8 cellular contexts compared by ENCODE assay signal in the genomic region with DNA sequence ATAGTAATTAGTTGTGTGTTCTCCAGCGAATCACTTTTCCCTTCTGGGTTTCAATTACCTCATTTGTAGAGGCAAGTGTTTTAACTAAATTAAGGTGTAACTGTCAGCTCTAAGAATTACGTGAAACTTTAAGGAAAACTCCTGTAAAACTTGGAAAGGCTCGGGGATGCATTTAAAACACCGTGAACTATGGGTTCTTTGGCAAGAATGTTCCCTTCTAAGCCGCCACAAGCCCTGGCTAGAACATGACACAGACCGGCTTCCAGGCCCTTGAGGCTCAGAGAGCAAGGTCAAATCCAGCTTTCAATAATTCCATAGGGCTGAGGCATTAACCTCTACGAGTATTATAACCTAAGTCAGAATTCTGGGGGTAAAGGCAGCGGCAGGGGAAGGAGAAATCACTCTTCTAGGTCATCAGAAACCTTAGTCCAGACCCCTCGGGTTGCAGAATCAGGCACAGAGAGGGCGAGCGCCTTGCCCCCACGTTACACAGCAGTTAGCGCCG. TPM values are rescaled to one million over a fixed set of nuclear protein-coding genes. Genes with fewer than 3 reads are reported as not detected.
DNase-seq lines count a peak whose midpoint lies in the region; ATAC-seq and TF ChIP-seq lines count a peak whose summit lies in the region.

No MANE protein-coding gene starts in this region.

- 14 to 18% methylated on average over 14 of the region's 14 CpGs for WGBS in ectodermal cell, 2 experiments

- H3K9ac ChIP-seq in OCI-LY3 (ENCODE audit: low read length) = peak overlapping the region; percentile 95

- H3K4me3 ChIP-seq in OCI-LY3 (ENCODE audit: low read length) = peak overlapping the region; percentile 92
- peak overlapping the region; percentile 75 for H3K4me3 ChIP-seq in ectodermal cell (ENCODE audit: insufficient read depth, low read depth, low read length)

- H3K4me3 Mint-ChIP-seq in HFFc6 (peak overlapping the region; percentile 98), memory B cell (peak overlapping the region; percentile 94)

- H3K27me3 Mint-ChIP-seq in HFFc6 (ENCODE audit: insufficient read depth) = no peaks in the 10 kb centered on the region
- peaks cover 7% of the 10 kb centered on the region for H3K27me3 Mint-ChIP-seq in memory B cell

- H3K27ac Mint-ChIP-seq in HFFc6 (peak overlapping the region; percentile 90), memory B cell (peak overlapping the region; percentile 86)

- peak overlapping the region; percentile 90 for H3K4me2 ChIP-seq in OCI-LY3 (ENCODE audit: low read length)

- H3K9me3 ChIP-seq in OCI-LY3 (ENCODE audit: insufficient read depth, low read length) = no peaks in the 10 kb centered on the region
- no peaks in the 10 kb centered on the region for H3K9me3 ChIP-seq in ectodermal cell (ENCODE audit: control insufficient read depth, low read length)

- no peak for ATAC-seq in memory B cell (ENCODE audit: low read depth)

- peaks cover 28% of the 10 kb centered on the region for H3K4me1 ChIP-seq in OCI-LY3 (ENCODE audit: low read length)
- peaks cover 6% of the 10 kb centered on the region for H3K4me1 ChIP-seq in ectodermal cell (ENCODE audit: control insufficient read depth, insufficient read depth, low read length)

- H3K9me3 Mint-ChIP-seq in HFFc6 = no peaks in the 10 kb centered on the region
- no peaks in the 10 kb centered on the region for H3K9me3 Mint-ChIP-seq in memory B cell

- no peaks in the 10 kb centered on the region for H3K27me3 ChIP-seq in OCI-LY3 (ENCODE audit: low read depth, low read length)
- H3K27me3 ChIP-seq in ectodermal cell (ENCODE audit: control insufficient read depth, insufficient read depth, low read length, poor library complexity, severe bottlenecking) = peaks cover 10% of the 10 kb centered on the region

- peaks cover 55% of the 10 kb centered on the region for H3K79me2 ChIP-seq in OCI-LY3 (ENCODE audit: low read length)

- peaks cover 3% of the 10 kb centered on the region; the same call in 1 of the 2 replicates for H4K20me1 ChIP-seq in OCI-LY3 (ENCODE audit: insufficient read depth, low read length)

- TF ChIP-seq CTCF in HFFc6 (IDR thresholded peaks at IDR 0.05) = no peak
- TF ChIP-seq CTCF in OCI-LY3 (IDR thresholded peaks at IDR 0.05; ENCODE audit: low read depth, low read length) = no peak

- H3K36me3 ChIP-seq in OCI-LY3 (replicated peaks; ENCODE audit: low read depth, low read length) = no peaks in the 10 kb centered on the region
- no peaks in the 10 kb centered on the region for H3K36me3 ChIP-seq in ectodermal cell (ENCODE audit: control insufficient read depth, insufficient read depth, low read length)

- H3K4me1 Mint-ChIP-seq in HFFc6 (ENCODE audit: low read depth) (peaks cover 33% of the 10 kb centered on the region), memory B cell (peaks cover 9% of the 10 kb centered on the region)

- peak overlapping the region; percentile 100 for H2AFZ ChIP-seq in OCI-LY3 (ENCODE audit: low read depth, low read length)

- H3K27ac ChIP-seq in OCI-LY3 (ENCODE audit: low read length) (peak overlapping the region; percentile 52), ectodermal cell (ENCODE audit: insufficient read depth, low read depth, low read length, poor library complexity, severe bottlenecking) (no peak overlapping the region)

- DNase-seq in DMS153 treated with DMSO at 0.1 percent for 48 hours (lab: John Stamatoyannopoulos, UW; ENCODE audit: unreplicated experiment) (peak; percentile 30), DMS153 (lab: John Stamatoyannopoulos, UW) (no peak), HFFc6 (peak; percentile 5), memory B cell (ENCODE audit: low spot score in 2 of 2) (no peak), D341Med (ENCODE audit: low spot score) (no peak), NCI-H2171 (lab: John Stamatoyannopoulos, UW) (no peak)

- H3K36me3 Mint-ChIP-seq in HFFc6 (ENCODE audit: low read depth) = 0 out of 2 replicates have a peak, but pooled peaks cover 5% of the 10 kb centered on the region
- H3K36me3 Mint-ChIP-seq in memory B cell = peaks cover 1% of the 10 kb centered on the region

RNA-seq across cellular contexts. Expression of a gene that starts 0.7 kb away (rescaled TPM):
- 10 to 100 TPM; 11.3 to 14.7 (median 13.8) TPM for total RNA-seq in HFFc6 (2021; fragmentation: NEBNext Ultra II Directional; extraction: Animal tissue kit (Norgen Biotek cat#: 25700))
- 10.1 TPM for polyA plus RNA-seq in ectodermal cell (2013, experiment 1 of 4)
- polyA plus RNA-seq in ectodermal cell (2013, experiment 2 of 4) = 10.8 TPM
- 8.7 TPM for polyA plus RNA-seq in ectodermal cell (2013, experiment 3 of 4)
- polyA plus RNA-seq in ectodermal cell (2013, experiment 4 of 4) = 10.7 TPM

Comparison
In these comparisons a context has a peak if more than half of its experiments do, and no peak if none do; other contexts are left out.
1. DNase-seq: peak in DMS153 treated with DMSO at 0.1 percent for 48 hours (single experiment) and HFFc6 (single experiment); none in DMS153 (single experiment), memory B cell (0 of 2), D341Med (single experiment) and NCI-H2171 (single experiment).